Comparison of ENCODE assay signal across 30 cellular contexts in the genomic region with DNA sequence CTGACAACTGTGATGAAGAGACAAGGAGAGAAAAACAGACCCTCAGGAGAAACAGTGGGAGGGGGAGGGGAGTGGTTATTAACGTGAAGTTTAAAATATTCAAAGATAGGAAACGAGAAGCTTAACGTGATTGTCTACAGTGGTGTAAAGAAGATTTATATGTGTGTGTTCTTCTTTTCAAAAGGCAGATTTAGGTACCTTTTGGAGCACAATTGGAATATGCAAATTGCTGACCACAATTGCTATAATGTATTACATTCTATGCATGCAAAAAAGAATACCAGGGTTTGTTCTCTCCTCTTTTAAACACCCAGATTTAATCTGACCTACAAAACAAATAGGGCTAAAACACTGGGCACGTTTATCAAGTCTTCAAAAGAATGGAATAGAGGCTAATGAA.
DNase-seq lines count a peak whose midpoint lies in the region; ATAC-seq, FAIRE-seq and TF ChIP-seq lines count a peak whose summit lies in the region.
"Had no signal": no experiment of that assay in that cellular context is flagged by ENCODE, and none has a peak within 500 bp of the region (broad histone marks: within the 10 kb centered on the region; RNA-seq: fewer than 3 reads in every experiment).

No MANE protein-coding gene starts in this region.

- no peak overlapping the region for H2BK120ac ChIP-seq in H1 (replicated peaks; ENCODE audit: low read depth, low read length)

- no peak for TF ChIP-seq EP300 in H1 (IDR thresholded peaks at IDR 0.05; ENCODE audit: borderline replicate concordance in 1 of 2, low read depth in 2 of 2, low read length in 2 of 2)

- no peak overlapping the region for H3K4me3 Mint-ChIP-seq in osteocyte (ENCODE audit: unreplicated experiment)
- H3K4me3 Mint-ChIP-seq: CD14-positive monocyte; CD8-positive, alpha-beta memory T cell; IgD-negative memory B cell had no signal

- no peak overlapping the region for H2AK5ac ChIP-seq in H1 (ENCODE audit: low read depth, low read length)

- no peaks in the 10 kb centered on the region for H3K79me1 ChIP-seq in H1 (ENCODE audit: low read depth, low read length)

- H2BK12ac ChIP-seq in H1 (ENCODE audit: low read depth, low read length): peak overlapping the region; percentile 35; the same call in 1 of the 2 replicates

- H3K36me3 Mint-ChIP-seq in osteocyte (ENCODE audit: unreplicated experiment): peaks cover 50% of the 10 kb centered on the region
- H3K36me3 Mint-ChIP-seq: CD14-positive monocyte; CD8-positive, alpha-beta memory T cell; IgD-negative memory B cell had no signal

- intact Hi-C loops in left ventricle myocardium inferior (cut with micrococcal nuclease) (no loop called here), uterus (cut with DNase I; ENCODE audit: low total_unique reads) (no loop called here)

- H3K4me1 Mint-ChIP-seq in osteocyte (ENCODE audit: unreplicated experiment): peaks cover 72% of the 10 kb centered on the region
- H3K4me1 Mint-ChIP-seq: CD8-positive, alpha-beta memory T cell had no signal

- H3K4me1 ChIP-seq in cardiac muscle cell (ENCODE audit: low read depth): peaks cover 43% of the 10 kb centered on the region
- H3K4me1 ChIP-seq in left ventricle myocardium inferior: peaks cover 37% of the 10 kb centered on the region
- peaks cover 0 to 14% (median 8%) of the 10 kb centered on the region in 4 experiments; a peak in 2 of 7 replicates for H3K4me1 ChIP-seq in H1 (replicated peaks in 1 of 4; ENCODE audit: control insufficient read depth in 3 of 4, insufficient read depth in 4 of 4, low read length in 3 of 4)
- H3K4me1 ChIP-seq in uterus: no peaks in the 10 kb centered on the region
- H3K4me1 ChIP-seq: BE2C had no signal

- H3K4me3 ChIP-seq in cardiac muscle cell (no peak overlapping the region), left ventricle myocardium inferior (no peak overlapping the region), H1 (ENCODE audit: extremely low read depth in 1 of 4, insufficient read depth in 2 of 4, low read depth in 3 of 4, low read length in 4 of 4) (no peak overlapping the region), uterus (no peak overlapping the region)
- H3K4me3 ChIP-seq: SJSA1 had no signal

- TF ChIP-seq CTCF in cardiac muscle cell (IDR thresholded peaks at IDR 0.05; ENCODE audit: low read depth, low read length): no peak
- no peak for TF ChIP-seq CTCF in left ventricle myocardium inferior (IDR thresholded peaks at IDR 0.05; ENCODE audit: borderline replicate concordance)
- TF ChIP-seq CTCF in H1 (IDR thresholded peaks at IDR 0.05; ENCODE audit: control extremely low read depth in 1 of 3, insufficient read depth in 1 of 3, low read depth in 1 of 3, low read length in 3 of 3): no peak
- no peak for TF ChIP-seq CTCF in osteocyte (IDR thresholded peaks at IDR 0.05)
- no peak for TF ChIP-seq CTCF in uterus (IDR thresholded peaks at IDR 0.05)

- no peak for TF ChIP-seq RAD21 in H1 (IDR thresholded peaks at IDR 0.05 in 1 of 2, conservative IDR thresholded peaks at IDR 0.05 in 1 of 2; ENCODE audit: low read depth in 2 of 2, low read length in 2 of 2)

- H3K56ac ChIP-seq in H1 (replicated peaks; ENCODE audit: insufficient read length, low read depth, low read length): no peak overlapping the region

- no peak overlapping the region for H3K4ac ChIP-seq in H1 (replicated peaks; ENCODE audit: insufficient read length, low read depth, low read length)

- no peak overlapping the region for H2BK15ac ChIP-seq in H1 (ENCODE audit: low read length)

- CTCF ChIA-PET in H1 (lab: Charles Lee; ENCODE audit: partially characterized antibody): interaction anchor here (1.0 to 1.5 kb wide), 4 partner anchors 23 to 206 kb away, joined by 3 to 6 read pairs (median 3); no protein-coding TSS in a partner anchor

- H4K8ac ChIP-seq in H1 (ENCODE audit: extremely low read depth, insufficient read depth, low read length): no peak overlapping the region

- no peak overlapping the region for H2AFZ ChIP-seq in H1 (ENCODE audit: low read length)

- H3K9ac ChIP-seq in H1 (replicated peaks in 1 of 4; ENCODE audit: extremely low read depth in 1 of 4, low read depth in 3 of 4, low read length in 3 of 4): no peak overlapping the region

- DNase-seq in cardiac muscle cell (ENCODE audit: low read depth in 1 of 2, low spot score in 1 of 2) (no peak), left ventricle myocardium inferior (no peak), H1 (ENCODE audit: low read depth in 1 of 2, low spot score in 2 of 2) (no peak), osteocyte (ENCODE audit: extremely low spot score, unreplicated experiment) (no peak), uterus (no peak), COR-L47 (lab: John Stamatoyannopoulos, UW) (no peak)
- DNase-seq in stimulated activated CD4-positive, alpha-beta T cell treated with anti-CD3 and anti-CD28 coated beads, Interleukin-15, amount 100 ng/mL, for 24 hours: no peak
- DNase-seq: ACHN; BE2C; Calu3; CD8-positive, alpha-beta memory T cell; DMS79 treated with DMSO at 0.1 percent for 48 hours; GF-D8; GOT3; Karpas-422; NCI-H1092 treated with DMSO at 0.1 percent for 48 hours; NCI-H1436 treated with DMSO at 0.1 percent for 48 hours; NCI-H187 treated with DMSO at 0.1 percent for 48 hours; NCI-H2171 treated with DMSO at 0.1 percent for 48 hours; NCI-H345; NCI-H510A treated with DMSO at 0.1 percent for 48 hours; NCI-H82; NK-92 treated with Interleukin-12 subunit alpha and Interleukin-12 subunit beta, amount 100 ng/mL, for 24 hours; PC-3 had no signal

- peak overlapping the region; percentile 16 for H4K91ac ChIP-seq in H1 (replicated peaks; ENCODE audit: insufficient read length, low read length)

- no peaks in the 10 kb centered on the region for H3K27me3 Mint-ChIP-seq in osteocyte (ENCODE audit: unreplicated experiment)

- H4K5ac ChIP-seq in H1 (ENCODE audit: insufficient read length, low read depth, low read length): no peak overlapping the region

- no peak for ATAC-seq in HG02623 (IDR thresholded peaks at IDR 0.05; ENCODE audit: unreplicated experiment)
- ATAC-seq: PC-3 had no signal

- H3K14ac ChIP-seq in H1 (ENCODE audit: insufficient read length): no peak overlapping the region

- H3K9me3 ChIP-seq in cardiac muscle cell (ENCODE audit: low read depth): no peaks in the 10 kb centered on the region
- H3K9me3 ChIP-seq in left ventricle myocardium inferior (replicated peaks): no peaks in the 10 kb centered on the region
- no peaks in the 10 kb centered on the region for H3K9me3 ChIP-seq in H1 (ENCODE audit: insufficient read depth in 2 of 2, low read depth in 1 of 2, low read length in 1 of 2)
- H3K9me3 ChIP-seq in uterus: no peaks in the 10 kb centered on the region
- H3K9me3 ChIP-seq: BE2C, SJSA1 had no signal

- H3K23ac ChIP-seq in H1 (ENCODE audit: insufficient read length): no peak overlapping the region

- no peaks in the 10 kb centered on the region for H4K20me1 ChIP-seq in H1 (replicated peaks in 1 of 2; ENCODE audit: control insufficient read depth in 1 of 2, insufficient read depth in 2 of 2, low read length in 2 of 2)

- no peak overlapping the region for H3K18ac ChIP-seq in H1 (ENCODE audit: extremely low read depth, low read length)

- POLR2A ChIA-PET in H1 (lab: Charles Lee; ENCODE audit: partially characterized antibody): no interaction called here

- H3K27ac ChIP-seq in cardiac muscle cell (peak overlapping the region; percentile 82), left ventricle myocardium inferior (replicated peaks) (no peak overlapping the region), H1 (ENCODE audit: low read depth, low read length) (no peak overlapping the region), uterus (peak overlapping the region; percentile 83 to 85)
- H3K27ac ChIP-seq: 22Rv1 had no signal

- H3K36me3 ChIP-seq in cardiac muscle cell: no peaks in the 10 kb centered on the region
- H3K36me3 ChIP-seq in left ventricle myocardium inferior: no peaks in the 10 kb centered on the region
- no peaks in the 10 kb centered on the region for H3K36me3 ChIP-seq in H1 (ENCODE audit: control insufficient read depth in 2 of 4, insufficient read depth in 4 of 4, low read length in 3 of 4)
- no peaks in the 10 kb centered on the region for H3K36me3 ChIP-seq in uterus
- H3K36me3 ChIP-seq: BE2C had no signal

- no peaks in the 10 kb centered on the region for H3K9me3 Mint-ChIP-seq in osteocyte (ENCODE audit: unreplicated experiment)
- H3K9me3 Mint-ChIP-seq: CD14-positive monocyte had no signal

- no peak overlapping the region for H3K4me2 ChIP-seq in H1 (ENCODE audit: insufficient read depth in 1 of 2, low read depth in 2 of 2, low read length in 2 of 2)

- peak overlapping the region; percentile 27 for H3K27ac Mint-ChIP-seq in osteocyte (ENCODE audit: unreplicated experiment)
- H3K27ac Mint-ChIP-seq: CD14-positive monocyte; CD8-positive, alpha-beta memory T cell; IgD-negative memory B cell had no signal

- 0 out of 2 replicates have a peak overlapping the region, but pooled peaks have one; percentile 15 for H2BK20ac ChIP-seq in H1 (ENCODE audit: low read length)

- FAIRE-seq in H1 (lab: Jason Lieb, UNC): no peak
- FAIRE-seq: GM12891 had no signal

- no peaks in the 10 kb centered on the region for H3K79me2 ChIP-seq in H1 (ENCODE audit: control insufficient read depth in 1 of 2, insufficient read depth in 2 of 2, low read length in 2 of 2)

- H3K23me2 ChIP-seq in H1 (ENCODE audit: low read depth, low read length): no peaks in the 10 kb centered on the region

- no peak for TF ChIP-seq POLR2A in H1 (IDR thresholded peaks at IDR 0.05; ENCODE audit: control extremely low read depth in 1 of 2, low read depth in 2 of 2, low read length in 2 of 2)
- no peak for TF ChIP-seq POLR2A in uterus (IDR thresholded peaks at IDR 0.05)

- no peak overlapping the region for H2BK5ac ChIP-seq in H1 (ENCODE audit: low read depth, low read length)

- H3K27me3 ChIP-seq in cardiac muscle cell (no peaks in the 10 kb centered on the region), left ventricle myocardium inferior (ENCODE audit: low read depth) (no peaks in the 10 kb centered on the region), H1 (replicated peaks in 1 of 4; ENCODE audit: control insufficient read depth in 3 of 4, extremely low read depth in 1 of 4, insufficient read depth in 3 of 4, low read length in 3 of 4) (no peaks in the 10 kb centered on the region), uterus (no peaks in the 10 kb centered on the region)
- H3K27me3 ChIP-seq: BE2C, SJSA1 had no signal

- 71 to 100% methylated on average over 2 to 4 of the region's 4 CpGs for WGBS in H1 (ENCODE audit: extremely low coverage in 1 of 2, insufficient coverage in 1 of 2, insufficient read length in 1 of 2, insufficient replicate concordance in 2 of 2, low coverage in 1 of 2, low lambda C conversion rate in 2 of 2, missing lambda C conversion rate in 1 of 2), 2 experiments

TF ChIP-seq in H1, 55 proteins besides CTCF, POLR2A, EP300 and RAD21 (continues in another document):
- no peak for TF ChIP-seq RXRA (IDR thresholded peaks at IDR 0.05; ENCODE audit: insufficient read depth, low read depth, low read length)
- TF ChIP-seq GABPA (IDR thresholded peaks at IDR 0.05; ENCODE audit: borderline replicate concordance, insufficient read depth, low read length): no peak
- no peak for TF ChIP-seq HDAC6 (IDR thresholded peaks at IDR 0.05; ENCODE audit: low read depth, low read length)
- no peak for TF ChIP-seq POU5F1 (IDR thresholded peaks at IDR 0.05; ENCODE audit: low read depth, low read length)
- no peak for TF ChIP-seq SP2 (IDR thresholded peaks at IDR 0.05; ENCODE audit: low read length)

Comparison
In these comparisons a context has a peak if more than half of its experiments do, and no peak if none do; other contexts are left out.
1. H3K27ac ChIP-seq: peak in cardiac muscle cell (single experiment) and uterus (2 of 2); none in left ventricle myocardium inferior (single experiment) and H1 (single experiment).